Comparison of ENCODE assay signal across 11 cellular contexts in genomic region chr11:1017269-1018005, GRCh38. TPM values are rescaled to one million over a fixed set of nuclear protein-coding genes. Genes with fewer than 3 reads are reported as not detected.
DNase-seq lines count a peak whose midpoint lies in the region; ATAC-seq and TF ChIP-seq lines count a peak whose summit lies in the region.
"Had no signal": no experiment of that assay in that cellular context is flagged by ENCODE, and none has a peak within 500 bp of the region (broad histone marks: within the 10 kb centered on the region; RNA-seq: fewer than 3 reads in every experiment).

No MANE protein-coding gene starts in this region.

- intact Hi-C loops in left cardiac atrium (cut with DNase I): no loop called here
- intact Hi-C loops in psoas muscle (cut with DNase I): no loop called here

- ATAC-seq in RWPE2 (ENCODE audit: low read depth): peak; percentile 11; the same call in 1 of the 3 replicates
- peak; percentile 2 to 32 for ATAC-seq in left cardiac atrium
- ATAC-seq in psoas muscle: peak in 3 of 4 donors; percentile 28 to 41 (median 34)
- no peak for ATAC-seq in GM18519 (IDR thresholded peaks at IDR 0.05; ENCODE audit: low FRiP score, unreplicated experiment)
- no peak for ATAC-seq in HG03342 (IDR thresholded peaks at IDR 0.05; ENCODE audit: unreplicated experiment)
- no peak for ATAC-seq in HG02623 (IDR thresholded peaks at IDR 0.05; ENCODE audit: unreplicated experiment)

- H3K9me3 ChIP-seq in RWPE2 (ENCODE audit: severe bottlenecking): no peaks in the 10 kb centered on the region
- no peaks in the 10 kb centered on the region for H3K9me3 ChIP-seq in psoas muscle
- H3K9me3 ChIP-seq: right lobe of liver had no signal

- TF ChIP-seq CTCF in GM10248 (IDR thresholded peaks at IDR 0.05; ENCODE audit: control extremely low read depth, extremely low read depth, low read depth, missing control alignments): no peak
- TF ChIP-seq CTCF in RWPE2 (IDR thresholded peaks at IDR 0.05; ENCODE audit: poor library complexity, severe bottlenecking): no peak
- no peak for TF ChIP-seq CTCF in psoas muscle (IDR thresholded peaks at IDR 0.05)

- 84 to 87% (median 85%) methylated on average over 12 of the region's 12 CpGs for WGBS in psoas muscle, 3 donors

- no peak overlapping the region for H3K27ac ChIP-seq in RWPE2 (ENCODE audit: poor library complexity, severe bottlenecking)
- no peak overlapping the region for H3K27ac ChIP-seq in psoas muscle
- H3K27ac ChIP-seq: right lobe of liver had no signal

- H3K4me1 ChIP-seq in RWPE2 (ENCODE audit: insufficient read depth, poor library complexity, severe bottlenecking) (no peaks in the 10 kb centered on the region), psoas muscle (no peaks in the 10 kb centered on the region)
- H3K4me1 ChIP-seq: right lobe of liver had no signal

- no peaks in the 10 kb centered on the region for H3K36me3 ChIP-seq in RWPE2 (ENCODE audit: low read depth)
- H3K36me3 ChIP-seq in psoas muscle (ENCODE audit: insufficient read depth in 1 of 2, low read depth in 1 of 2): peaks cover 0 to 8% of the 10 kb centered on the region in 2 donors
- H3K36me3 ChIP-seq: right lobe of liver had no signal

- H3K4me3 ChIP-seq in RWPE2 (ENCODE audit: severe bottlenecking) (no peak overlapping the region), psoas muscle (no peak overlapping the region)
- H3K4me3 ChIP-seq: right lobe of liver had no signal

- DNase-seq in GM10248 (ENCODE audit: extremely low spot score) (peak; percentile 60), RWPE2 (ENCODE audit: low spot score) (peak; percentile 89), left cardiac atrium (no peak), psoas muscle (no peak), NCI-H526 (lab: John Stamatoyannopoulos, UW) (no peak)
- DNase-seq: MV-4-11, NCI-H748 treated with DMSO at 0.1 percent for 48 hours, right lobe of liver had no signal

- CTCF ChIA-PET in GM10248 (lab: Yijun Ruan, JAX): interaction anchor here (1.2 kb wide), 1 partner anchor 25 kb away, joined by 3 read pairs; no protein-coding TSS in a partner anchor

- H3K27me3 ChIP-seq in RWPE2 (ENCODE audit: insufficient read depth, poor library complexity, severe bottlenecking) (no peaks in the 10 kb centered on the region), psoas muscle (ENCODE audit: insufficient read depth in 3 of 3, low read length in 2 of 3) (no peaks in the 10 kb centered on the region)
- H3K27me3 ChIP-seq: right lobe of liver had no signal

- POLR2A ChIA-PET in GM10248 (lab: Yijun Ruan, JAX): no interaction called here

RNA-seq across cellular contexts. Expression of gene MUC6, which starts 19.1 kb away (rescaled TPM):
- total RNA-seq in left cardiac atrium: not detected
- not detected for total RNA-seq in psoas muscle
- polyA plus RNA-seq in psoas muscle: under 1 TPM; under 0.01 to 0.04 (median 0.01) TPM

RNA-seq across cellular contexts. Expression of gene MUC2, which starts 57.2 kb away (rescaled TPM):
- under 1 TPM in 1 of 2 donors, not detected in 1; 0.26 TPM for total RNA-seq in left cardiac atrium
- under 1 TPM in 3 of 4 donors, not detected in 1; 0.02 to 0.44 (median 0.04) TPM for total RNA-seq in psoas muscle
- polyA plus RNA-seq in psoas muscle: under 1 TPM in 2 of 3 donors, not detected in 1; under 0.01 to 0.01 TPM

Comparison
In these comparisons a context has a peak if more than half of its experiments do, and no peak if none do; other contexts are left out.
1. DNase-seq: peak in GM10248 (single experiment) and RWPE2 (single experiment); none in left cardiac atrium (single experiment), psoas muscle (0 of 2) and NCI-H526 (0 of 2).
2. ATAC-seq: peak in RWPE2 (single experiment), left cardiac atrium (2 of 2) and psoas muscle (3 of 4); none in GM18519 (single experiment), HG03342 (single experiment) and HG02623 (single experiment).